ENCODE assay signal across 8 cellular contexts in genomic region chr12:6723607-6724408, GRCh38. TPM values are rescaled to one million over a fixed set of nuclear protein-coding genes. Genes with fewer than 3 reads are reported as not detected.
DNase-seq lines count a peak whose midpoint lies in the region; ATAC-seq lines count a peak whose summit lies in the region.

A gene with protein sequence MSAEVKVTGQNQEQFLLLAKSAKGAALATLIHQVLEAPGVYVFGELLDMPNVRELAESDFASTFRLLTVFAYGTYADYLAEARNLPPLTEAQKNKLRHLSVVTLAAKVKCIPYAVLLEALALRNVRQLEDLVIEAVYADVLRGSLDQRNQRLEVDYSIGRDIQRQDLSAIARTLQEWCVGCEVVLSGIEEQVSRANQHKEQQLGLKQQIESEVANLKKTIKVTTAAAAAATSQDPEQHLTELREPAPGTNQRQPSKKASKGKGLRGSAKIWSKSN (plus strand): TSS chr12:6724046. CDS start chr12:6724657, 611 bp downstream.

- peak within 1 kb of the TSS; percentile 87 to 98 (median 94) for H3K4me3 Mint-ChIP-seq in IgD-negative memory B cell

- ATAC-seq in GM21529 (IDR thresholded peaks at IDR 0.05; ENCODE audit: unreplicated experiment), result peak; percentile 93

- peak within 1 kb of the TSS; percentile 91 to 98 (median 95) for H3K27ac Mint-ChIP-seq in IgD-negative memory B cell

- peaks cover 8 to 22% (median 17%) of the 10 kb centered on the region in 3 donors for H3K4me1 Mint-ChIP-seq in IgD-negative memory B cell

- peaks cover 7% of the 10 kb centered on the region for H3K36me3 Mint-ChIP-seq in IgD-negative memory B cell

- no peaks in the 10 kb centered on the region for H3K27me3 Mint-ChIP-seq in IgD-negative memory B cell

- peaks cover 0 to 2% (median 0%) of the 10 kb centered on the region in 3 donors for H3K9me3 Mint-ChIP-seq in IgD-negative memory B cell

- peak; percentile 93 for DNase-seq in DMS 273 treated with DMSO at 0.1 percent for 48 hours (lab: John Stamatoyannopoulos, UW)
- peak; percentile 75 for DNase-seq in OCI-M2 (lab: John Stamatoyannopoulos, UW; ENCODE audit: unreplicated experiment)
- DNase-seq in activated T-cell treated with anti-CD3 and anti-CD28 coated beads for 4 hours, result peak; percentile 82
- DNase-seq in epidermal melanocyte (ENCODE audit: insufficient read length, low spot score), result peak; percentile 96
- peak; percentile 97 for DNase-seq in middle frontal gyrus (ENCODE audit: extremely low spot score, low spot score)
- DNase-seq in stimulated activated CD8-positive, alpha-beta memory T cell treated with anti-CD3 and anti-CD28 coated beads, Interleukin-2, amount 100 ng/mL, for 48 hours (ENCODE audit: low read depth in 2 of 2), result peak; percentile 93 to 99

RNA-seq across cellular contexts. Expression of the gene that starts here (rescaled TPM):
- 36.8 TPM for polyA plus RNA-seq in IgD-negative memory B cell

Comparison
In these comparisons a context has a peak if more than half of its experiments do, and no peak if none do; other contexts are left out.
1. Peak in every context shown above with its lines: DNase-seq and ATAC-seq.